ENCODE assay signal across 1 cellular context in the genomic region with DNA sequence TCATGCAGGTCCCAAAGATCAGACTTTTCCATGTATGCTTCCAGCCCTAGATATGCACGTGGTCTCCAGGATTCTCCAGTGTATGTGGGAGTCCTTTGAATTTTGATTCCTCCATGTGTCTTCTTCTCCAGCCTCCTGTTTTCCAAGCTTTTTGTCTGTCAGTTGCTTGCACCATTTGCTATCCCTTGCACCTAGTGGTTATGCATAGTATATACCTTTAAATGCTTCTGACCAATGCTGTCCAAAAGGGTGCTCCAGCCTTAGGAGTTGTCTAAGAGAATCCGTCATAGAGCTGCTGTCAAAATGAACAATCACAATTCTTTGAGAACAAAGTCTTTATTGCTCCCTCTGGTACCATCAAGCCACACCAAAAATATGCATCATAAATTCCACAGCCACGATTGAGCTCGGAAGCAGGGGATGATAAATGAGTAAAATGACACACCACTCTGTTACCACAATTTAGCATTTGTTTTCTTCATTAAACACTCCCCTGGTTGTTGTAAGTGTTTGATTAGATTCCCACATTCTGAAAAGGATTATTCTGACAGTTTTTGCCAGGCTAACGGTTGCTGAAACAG.
TF ChIP-seq lines count a peak whose summit lies in the region.

No MANE protein-coding gene starts in this region.

TF ChIP-seq in H1, 55 proteins besides CTCF, POLR2A, EP300 and RAD21:
- TF ChIP-seq HDAC2 (IDR thresholded peaks at IDR 0.05; ENCODE audit: borderline replicate concordance in 1 of 2, low read depth in 2 of 2, low read length in 2 of 2), result no peak
